In genomic region chr18:39799010-39799409, GRCh38 we compare ENCODE assay signal across 8 cellular contexts.
DNase-seq lines count a peak whose midpoint lies in the region; ATAC-seq and TF ChIP-seq lines count a peak whose summit lies in the region.

No MANE protein-coding gene starts in this region.

- in situ Hi-C loops in SK-MEL-5 (cut with HindIII; ENCODE audit: low pct_unique_long_range_greater_than_20kb, low sequenced_read_pairs), result no loop called here
- in situ Hi-C loops in GM13977 (cut with MboI; ENCODE audit: low pct_unique_long_range_greater_than_20kb, low sequenced_read_pairs, unreplicated experiment), result no loop called here

- H3K9me3 ChIP-seq in A673 (ENCODE audit: low read depth, low read length, poor library complexity, severe bottlenecking), result peaks cover 13% of the 10 kb centered on the region
- peaks cover 8 to 25% of the 10 kb centered on the region in 2 experiments; a peak in 2 of 4 replicates for H3K9me3 ChIP-seq in HCT116 (ENCODE audit: control insufficient read depth in 1 of 2, insufficient read depth in 1 of 2, low read depth in 1 of 2, low read length in 2 of 2)
- H3K9me3 ChIP-seq in iPS-15b (ENCODE audit: control insufficient read depth, insufficient read depth, low read length), result peaks cover 3% of the 10 kb centered on the region

- H3K4me1 ChIP-seq in A673 (ENCODE audit: insufficient read depth, low read length, poor library complexity, severe bottlenecking), result no peaks in the 10 kb centered on the region
- H3K4me1 ChIP-seq in HCT116 (ENCODE audit: control insufficient read depth in 1 of 2, insufficient read depth in 2 of 2, low read length in 2 of 2), result peaks cover 0 to 9% of the 10 kb centered on the region in 2 experiments; a peak in 1 of 4 replicates
- H3K4me1 ChIP-seq in iPS-15b (ENCODE audit: control insufficient read depth, insufficient read depth, low read length), result no peaks in the 10 kb centered on the region

- peak overlapping the region; percentile 67 for H3K4me3 ChIP-seq in A673 (ENCODE audit: low read depth, low read length, poor library complexity, severe bottlenecking)
- peak overlapping the region; percentile 63 to 69 for H3K4me3 ChIP-seq in HCT116 (replicated peaks in 1 of 2; ENCODE audit: low read depth in 1 of 2, low read length in 2 of 2)
- H3K4me3 ChIP-seq in iPS-15b (ENCODE audit: low read depth, low read length), result peak overlapping the region; percentile 52

- peak overlapping the region; percentile 74 for H3K4me2 ChIP-seq in HCT116 (ENCODE audit: low read length)

- ATAC-seq in HCT116 (peak; percentile 41), GM19463 (IDR thresholded peaks at IDR 0.05; ENCODE audit: unreplicated experiment) (no peak), GM21529 (IDR thresholded peaks at IDR 0.05; ENCODE audit: unreplicated experiment) (no peak)

- H3K27ac ChIP-seq in A673 (ENCODE audit: low read depth, low read length, poor library complexity, severe bottlenecking), result no peak overlapping the region
- H3K27ac ChIP-seq in HCT116 (ENCODE audit: low read depth, low read length), result no peak overlapping the region

- H3K27me3 ChIP-seq in A673 (replicated peaks; ENCODE audit: insufficient read depth, low read depth, low read length, poor library complexity) (no peaks in the 10 kb centered on the region), HCT116 (ENCODE audit: insufficient read depth, low read length) (no peaks in the 10 kb centered on the region), iPS-15b (ENCODE audit: control insufficient read depth, insufficient read depth, low read length) (no peaks in the 10 kb centered on the region)

- intact Hi-C loops in A673 (cut with micrococcal nuclease; ENCODE audit: unreplicated experiment), result no loop called here
- intact Hi-C loops in HCT116 (cut with micrococcal nuclease), result no loop called here

- TF ChIP-seq RAD21 in HCT116 (IDR thresholded peaks at IDR 0.05; ENCODE audit: low read depth), result no peak

- H3K36me3 ChIP-seq in A673 (ENCODE audit: insufficient read depth, low read length, poor library complexity, severe bottlenecking), result no peaks in the 10 kb centered on the region
- no peaks in the 10 kb centered on the region for H3K36me3 ChIP-seq in HCT116 (ENCODE audit: control insufficient read depth in 1 of 2, insufficient read depth in 2 of 2, low read length in 2 of 2)
- H3K36me3 ChIP-seq in iPS-15b (ENCODE audit: control insufficient read depth, insufficient read depth, low read length), result peaks cover 2% of the 10 kb centered on the region

- no peaks in the 10 kb centered on the region for H4K20me1 ChIP-seq in HCT116 (ENCODE audit: insufficient read depth)

- CTCF ChIA-PET in A673 (lab: Charles Lee), result interaction anchor here (0.6 kb wide), 1 partner anchor 58 kb away, joined by 4 read pairs; no protein-coding TSS in a partner anchor
- CTCF ChIA-PET in HCT116 (lab: Charles Lee), result no interaction called here

- DNase-seq in A673 (ENCODE audit: low spot score) (peak; percentile 32), HCT116 (ENCODE audit: low read depth, low spot score) (no peak), SK-MEL-5 (ENCODE audit: low read depth, low spot score) (peak; percentile 12), iPS-NIHi11 (ENCODE audit: low spot score) (no peak), GM13977 (ENCODE audit: low spot score) (no peak)

- BruUV-seq in A673 (replicated peaks; lab: Mats Ljungman, UMichigan), result no TSS peak
- no TSS peak for BruUV-seq in HCT116 (replicated peaks; lab: Mats Ljungman, UMichigan)

- H3K9me2 ChIP-seq in HCT116 (ENCODE audit: insufficient read depth), result no peaks in the 10 kb centered on the region

- no peak for TF ChIP-seq CTCF in A673 (conservative IDR thresholded peaks at IDR 0.05; ENCODE audit: low read depth, low read length)
- TF ChIP-seq CTCF in HCT116 (IDR thresholded peaks at IDR 0.05 in 2 of 3, conservative IDR thresholded peaks at IDR 0.05 in 1 of 3; ENCODE audit: borderline replicate concordance in 1 of 3, insufficient read depth in 1 of 3, low read depth in 2 of 3, low read length in 2 of 3), result no peak
- TF ChIP-seq CTCF in GM13977 (IDR thresholded peaks at IDR 0.05; ENCODE audit: extremely low read depth, insufficient read depth, missing control alignments), result no peak

- RAD21 ChIA-PET in HCT116 (lab: Charles Lee; ENCODE audit: low non-redundant PET in 1 of 2, low total read pairs in 2 of 2, uncharacterized antibody in 2 of 2, unreplicated experiment in 2 of 2), result no interaction called here

- POLR2A ChIA-PET in A673 (lab: Charles Lee; ENCODE audit: low non-redundant PET), result interaction anchor here (0.5 to 0.7 kb wide), 2 partner anchors 9 to 414 kb away, joined by 6 to 10 read pairs; no protein-coding TSS in a partner anchor
- POLR2A ChIA-PET in HCT116 (lab: Charles Lee), result no interaction called here

- H2AFZ ChIP-seq in HCT116 (ENCODE audit: low read depth, low read length, poor library complexity, severe bottlenecking), result no peak overlapping the region

- H3K9ac ChIP-seq in HCT116 (ENCODE audit: low read length), result peak overlapping the region; percentile 79; the same call in 1 of the 2 replicates
- H3K9ac ChIP-seq in iPS-15b (ENCODE audit: low read depth, low read length), result no peak overlapping the region

- no peak for TF ChIP-seq POLR2A in HCT116 (IDR thresholded peaks at IDR 0.05; ENCODE audit: borderline replicate concordance, extremely low read depth, insufficient read depth, insufficient read length)

- H3K79me2 ChIP-seq in HCT116 (ENCODE audit: insufficient read depth, low read length), result peaks cover 50% of the 10 kb centered on the region

TF ChIP-seq in HCT116, 20 proteins besides CTCF, POLR2A, EP300 and RAD21:
- TF ChIP-seq EZH2 (IDR thresholded peaks at IDR 0.05) (no peak), TCF7L2 (IDR thresholded peaks at IDR 0.05; ENCODE audit: borderline replicate concordance, extremely low read depth, insufficient read depth, insufficient read length) (no peak)
- TF ChIP-seq, protein P1, sequence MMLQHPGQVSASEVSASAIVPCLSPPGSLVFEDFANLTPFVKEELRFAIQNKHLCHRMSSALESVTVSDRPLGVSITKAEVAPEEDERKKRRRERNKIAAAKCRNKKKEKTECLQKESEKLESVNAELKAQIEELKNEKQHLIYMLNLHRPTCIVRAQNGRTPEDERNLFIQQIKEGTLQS (IDR thresholded peaks at IDR 0.05), result no peak

Comparison
In these comparisons a context has a peak if more than half of its experiments do, and no peak if none do; other contexts are left out.
1. DNase-seq: peak in A673 (single experiment) and SK-MEL-5 (single experiment); none in HCT116 (single experiment), iPS-NIHi11 (single experiment) and GM13977 (single experiment).
2. Peak in every context shown above with its lines, with median percentiles within 50 percentile points of each other: H3K4me3 ChIP-seq.